Comparison of ENCODE assay signal across 8 cellular contexts in the genomic region with DNA sequence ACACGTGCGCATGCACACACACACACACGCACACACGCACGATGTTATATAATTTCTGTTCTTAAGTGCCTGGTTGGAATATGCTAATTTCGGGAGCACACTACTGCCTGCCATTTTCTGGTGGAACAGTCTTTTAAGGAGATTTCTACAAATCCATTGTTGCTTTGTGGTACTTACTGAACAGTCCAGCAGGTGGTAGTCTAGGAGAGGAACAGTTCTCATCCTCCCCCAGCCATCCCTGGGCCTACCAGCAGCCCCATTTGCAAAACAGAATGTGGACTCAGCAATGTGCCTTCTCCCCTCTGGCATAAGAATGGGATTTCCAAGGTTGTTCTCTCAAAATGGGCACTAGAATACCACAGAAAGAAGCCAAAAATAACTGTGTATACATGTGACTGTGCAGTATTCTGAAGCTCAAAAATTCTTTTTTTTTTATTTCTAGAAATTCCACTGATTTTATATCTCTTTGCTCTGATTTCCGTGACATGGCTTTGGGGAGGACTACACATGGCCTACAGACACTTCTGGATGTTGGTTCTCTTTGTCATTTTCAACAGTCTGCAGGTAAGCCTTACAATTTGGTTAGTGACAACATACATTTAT.
DNase-seq lines count a peak whose midpoint lies in the region; ATAC-seq and TF ChIP-seq lines count a peak whose summit lies in the region.

No MANE protein-coding gene starts in this region.

- H3K36me3 Mint-ChIP-seq in activated naive CD4-positive, alpha-beta T cell treated with anti-CD3 and anti-CD28 coated beads, Interleukin-2, amount 50 U/mL, for 72 hours = no peaks in the 10 kb centered on the region

- DNase-seq in GM10248 (ENCODE audit: extremely low spot score) (peak; percentile 51), GM23248 (peak; percentile 88), Karpas-422 (peak; percentile 73), RPMI7951 (ENCODE audit: low read depth) (peak; percentile 73), head of caudate nucleus (peak; percentile 35 to 91 (median 73)), 8988T (no peak)
- DNase-seq in activated naive CD4-positive, alpha-beta T cell treated with anti-CD3 and anti-CD28 coated beads, Interleukin-2, amount 50 U/mL, for 72 hours (ENCODE audit: low spot score in 2 of 2) = peak in 1 of 2 donors; percentile 57

- H3K4me1 ChIP-seq in GM23248 (ENCODE audit: insufficient read depth) = peaks cover 14% of the 10 kb centered on the region; the same call in 1 of the 2 replicates
- no peaks in the 10 kb centered on the region for H3K4me1 ChIP-seq in Karpas-422 (ENCODE audit: low read length)
- no peaks in the 10 kb centered on the region for H3K4me1 ChIP-seq in parathyroid adenoma

- ATAC-seq in activated naive CD4-positive, alpha-beta T cell treated with anti-CD3 and anti-CD28 coated beads, Interleukin-2, amount 50 U/mL, for 72 hours = peak; percentile 89 to 92

- WGBS in GM23248 (ENCODE audit: low coverage in 1 of 2, low lambda C conversion rate in 2 of 2, missing lambda C conversion rate in 2 of 2), 2 experiments = 29 to 31% methylated on average over 7 of the region's 7 CpGs

- H3K36me3 ChIP-seq in GM23248 (ENCODE audit: low read depth) (no peaks in the 10 kb centered on the region), Karpas-422 (ENCODE audit: insufficient read depth, low read length) (no peaks in the 10 kb centered on the region), parathyroid adenoma (ENCODE audit: control insufficient read depth, insufficient read depth, low read length) (no peaks in the 10 kb centered on the region)

- H3K4me2 ChIP-seq in GM23248 (ENCODE audit: unreplicated experiment) (peak overlapping the region; percentile 41), Karpas-422 (ENCODE audit: low read depth, low read length, poor library complexity, severe bottlenecking) (no peak overlapping the region), parathyroid adenoma (ENCODE audit: low read length) (peak overlapping the region; percentile 13)

- peaks cover 5% of the 10 kb centered on the region; the same call in 1 of the 2 replicates for H3F3A ChIP-seq in GM23248 (ENCODE audit: insufficient read depth)

- H3K79me2 ChIP-seq in GM23248 (ENCODE audit: insufficient read depth) (no peaks in the 10 kb centered on the region), Karpas-422 (ENCODE audit: low read length) (no peaks in the 10 kb centered on the region), parathyroid adenoma (no peaks in the 10 kb centered on the region)

- peak overlapping the region; percentile 76 for H2AFZ ChIP-seq in GM23248
- no peak overlapping the region for H2AFZ ChIP-seq in Karpas-422 (ENCODE audit: low read length)
- H2AFZ ChIP-seq in parathyroid adenoma = peak overlapping the region; percentile 56

- H4K20me1 ChIP-seq in GM23248 (ENCODE audit: insufficient read depth) (no peaks in the 10 kb centered on the region), Karpas-422 (ENCODE audit: insufficient read depth, low read depth, low read length) (no peaks in the 10 kb centered on the region)

- TF ChIP-seq CTCF in GM10248 (IDR thresholded peaks at IDR 0.05; ENCODE audit: control extremely low read depth, extremely low read depth, low read depth, missing control alignments) (peak; percentile 62), parathyroid adenoma (IDR thresholded peaks at IDR 0.05) (peak; percentile 78)

- POLR2A ChIA-PET in GM10248 (lab: Yijun Ruan, JAX) = no interaction called here

- H3K9me3 Mint-ChIP-seq in activated naive CD4-positive, alpha-beta T cell treated with anti-CD3 and anti-CD28 coated beads, Interleukin-2, amount 50 U/mL, for 72 hours = peaks cover 0 to 5% of the 10 kb centered on the region in 2 donors

- H3K27me3 ChIP-seq in GM23248 (replicated peaks; ENCODE audit: insufficient read depth) (no peaks in the 10 kb centered on the region), Karpas-422 (ENCODE audit: low read length) (no peaks in the 10 kb centered on the region), parathyroid adenoma (ENCODE audit: control insufficient read depth, insufficient read depth, low read length) (no peaks in the 10 kb centered on the region)

- in situ Hi-C loops in GM23248 (cut with MboI) = loop anchor here (5.0 kb wide), 1 partner anchor 285 kb away; no protein-coding TSS in a partner anchor

- H3K9ac ChIP-seq in GM23248 = no peak overlapping the region
- H3K9ac ChIP-seq in Karpas-422 (ENCODE audit: low read length) = no peak overlapping the region
- H3K9ac ChIP-seq in parathyroid adenoma = no peak overlapping the region

- H3K4me3 ChIP-seq in GM23248 (no peak overlapping the region), Karpas-422 (ENCODE audit: low read length) (no peak overlapping the region), parathyroid adenoma (ENCODE audit: low read depth, low read length) (no peak overlapping the region)

- H3K9me3 ChIP-seq in GM23248 (ENCODE audit: low read depth) (no peaks in the 10 kb centered on the region), Karpas-422 (ENCODE audit: low read length) (no peaks in the 10 kb centered on the region), parathyroid adenoma (ENCODE audit: control insufficient read depth, low read length) (no peaks in the 10 kb centered on the region)

- no peak overlapping the region for H3K27ac ChIP-seq in GM23248
- H3K27ac ChIP-seq in Karpas-422 (ENCODE audit: low read length) = no peak overlapping the region
- no peak overlapping the region for H3K27ac ChIP-seq in parathyroid adenoma

- CTCF ChIA-PET in GM10248 (lab: Yijun Ruan, JAX) = interaction anchor here (1.0 to 4.7 kb wide), 6 partner anchors 8 to 338 kb away, joined by 3 to 56 read pairs (median 4); a partner anchor contains a TSS

- H3K9me2 ChIP-seq in GM23248 (ENCODE audit: insufficient read depth) = no peaks in the 10 kb centered on the region
- H3K9me2 ChIP-seq in Karpas-422 (replicated peaks; ENCODE audit: insufficient read depth, low read length) = no peaks in the 10 kb centered on the region

- intact Hi-C loops in head of caudate nucleus (cut with DNase I) = loop anchor here (5.0 to 10.0 kb wide), 2 partner anchors 63 to 285 kb away; no protein-coding TSS in a partner anchor

- H3K27ac Mint-ChIP-seq in activated naive CD4-positive, alpha-beta T cell treated with anti-CD3 and anti-CD28 coated beads, Interleukin-2, amount 50 U/mL, for 72 hours = no peak overlapping the region
